In genomic region chr6:144372611-144373010, GRCh38 we compare ENCODE assay signal across 25 cellular contexts.
"Had no signal": no experiment of that assay in that cellular context is flagged by ENCODE, and none has a peak within 500 bp of the region (broad histone marks: within the 10 kb centered on the region; RNA-seq: fewer than 3 reads in every experiment).

No MANE protein-coding gene starts in this region.

- H3K36me3 ChIP-seq: pancreas, prostate gland, sigmoid colon, tibial nerve, uterus had no signal

- H3K9me3 Mint-ChIP-seq: nephron, neural crest cell, type B pancreatic cell had no signal

- DNase-seq: heart left ventricle; left colon; left lung; lower lobe of right lung; mesendoderm; naive B cell; nucleus accumbens; pancreas; posterior cingulate gyrus; retina; right cardiac atrium; sigmoid colon; small intestine; spleen; stimulated activated CD4-positive, alpha-beta T cell treated with anti-CD3 and anti-CD28 coated beads, Interleukin-4, amount 100 ng/mL, for 24 hours; stimulated activated naive CD4-positive, alpha-beta T cell; uterus had no signal

- H3K4me3 ChIP-seq: heart left ventricle, left lung, lower lobe of right lung, pancreas, prostate gland, sigmoid colon, spleen, tibial nerve, uterus had no signal

- H3K27me3 Mint-ChIP-seq: naive B cell; stimulated activated naive CD8-positive, alpha-beta T cell treated with anti-CD3 and anti-CD28 coated beads, Interleukin-15, Interleukin-2, amounts not matched to agents 100 ng/mL and 50 ng/mL, for 24 hours; type B pancreatic cell had no signal

- H3K9me3 ChIP-seq: heart left ventricle, left lung, lower lobe of right lung, pancreas, prostate gland, sigmoid colon, tibial nerve, uterus had no signal

- H3K4me3 Mint-ChIP-seq: mesothelial cell of epicardium; naive B cell; nephron; neural crest cell; stimulated activated effector memory CD8-positive, alpha-beta T cell treated with anti-CD3 and anti-CD28 coated beads, Interleukin-12 subunit alpha, Interleukin-12 subunit beta, amount 100 ng/mL, for 72 hours; stimulated activated naive CD8-positive, alpha-beta T cell treated with anti-CD3 and anti-CD28 coated beads, Interleukin-15, Interleukin-2, amounts not matched to agents 100 ng/mL and 50 ng/mL, for 24 hours; type B pancreatic cell had no signal

- H3K4me1 Mint-ChIP-seq: neural crest cell had no signal

- H3K27me3 ChIP-seq: heart left ventricle, left lung, pancreas, sigmoid colon, spleen, tibial nerve, uterus had no signal

- H3K4me1 ChIP-seq: prostate gland had no signal

- ATAC-seq: heart left ventricle; left colon; left lung; lower lobe of right lung; pancreas; right cardiac atrium; stimulated activated effector memory CD8-positive, alpha-beta T cell treated with anti-CD3 and anti-CD28 coated beads, Interleukin-12 subunit alpha, Interleukin-12 subunit beta, amount 100 ng/mL, for 72 hours had no signal

- H3K36me3 Mint-ChIP-seq: stimulated activated effector memory CD8-positive, alpha-beta T cell treated with anti-CD3 and anti-CD28 coated beads, Interleukin-12 subunit alpha, Interleukin-12 subunit beta, amount 100 ng/mL, for 72 hours had no signal

- H3K27ac Mint-ChIP-seq: mesothelial cell of epicardium; stimulated activated effector memory CD8-positive, alpha-beta T cell treated with anti-CD3 and anti-CD28 coated beads, Interleukin-12 subunit alpha, Interleukin-12 subunit beta, amount 100 ng/mL, for 72 hours; stimulated activated naive CD8-positive, alpha-beta T cell treated with anti-CD3 and anti-CD28 coated beads, Interleukin-15, Interleukin-2, amounts not matched to agents 100 ng/mL and 50 ng/mL, for 24 hours; type B pancreatic cell had no signal

- H3K27ac ChIP-seq: left lung, lower lobe of right lung, pancreas, prostate gland, sigmoid colon, spleen, uterus had no signal
